In the genomic region with DNA sequence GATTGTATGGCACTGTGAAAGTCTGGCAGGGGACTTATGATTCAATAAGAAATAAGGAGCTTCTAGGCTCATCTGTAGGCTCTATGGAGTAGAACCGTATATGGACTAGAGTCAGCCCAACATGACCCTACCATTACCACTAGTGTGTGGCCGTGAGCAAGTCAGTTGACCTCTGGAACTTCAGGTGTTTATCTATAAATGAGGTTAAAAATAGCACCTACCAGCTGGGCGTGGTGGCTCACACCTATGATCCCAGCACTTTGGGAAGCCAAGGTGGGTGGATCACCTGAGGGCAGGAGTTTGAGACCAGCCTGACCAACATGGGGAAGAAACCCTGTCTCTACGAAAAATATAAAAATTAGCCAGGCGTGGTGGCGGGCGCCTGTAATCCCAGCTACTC, we compare ENCODE assay signal across 22 cellular contexts. TPM values are rescaled to one million over a fixed set of nuclear protein-coding genes. Genes with fewer than 3 reads are reported as not detected.
"Had no signal": no experiment of that assay in that cellular context is flagged by ENCODE, and none has a peak within 500 bp of the region (broad histone marks: within the 10 kb centered on the region; RNA-seq: fewer than 3 reads in every experiment).

No MANE protein-coding gene starts in this region.

- H3K27ac ChIP-seq: WERI-Rb-1 had no signal

- DNase-seq: activated CD4-positive, alpha-beta T cell treated with anti-CD3 and anti-CD28 coated beads for 36 hours; activated CD4-positive, alpha-beta T cell treated with anti-CD3 and anti-CD28 coated beads, Interleukin-2, amount 50 U/mL, for 4 hours; activated CD8-positive, alpha-beta memory T cell treated with anti-CD3 and anti-CD28 coated beads, Interleukin-2, amount 10 ng/mL, durations not matched to agents 7 days and 5 days; activated CD8-positive, alpha-beta T cell treated with anti-CD3 and anti-CD28 coated beads, Interleukin-2, amount 10 ng/mL, durations not matched to agents 7 days and 5 days; activated gamma-delta T cell; activated naive CD4-positive, alpha-beta T cell treated with anti-CD3 and anti-CD28 coated beads for 36 hours; activated T-cell treated with anti-CD3 and anti-CD28 coated beads, Interleukin-2, amount 50 U/mL, for 48 hours; amygdala; Karpas-422; NCI-H1048; NCI-H146; NCI-H187 treated with DMSO at 0.1 percent for 48 hours; NCI-H2081 treated with DMSO at 0.1 percent for 48 hours; NCI-H446; NCI-H524; PC-3; SIG-M5; T-helper 2 cell; T1000; WERI-Rb-1 had no signal

- FAIRE-seq: astrocyte had no signal

- ATAC-seq: activated CD4-positive, alpha-beta T cell treated with anti-CD3 and anti-CD28 coated beads for 36 hours; activated CD8-positive, alpha-beta memory T cell treated with anti-CD3 and anti-CD28 coated beads, Interleukin-2, amount 10 ng/mL, durations not matched to agents 7 days and 5 days; activated CD8-positive, alpha-beta T cell treated with anti-CD3 and anti-CD28 coated beads, Interleukin-2, amount 10 ng/mL, durations not matched to agents 7 days and 5 days; activated T-helper 17 cell treated with anti-CD3 and anti-CD28 coated beads, Interleukin-2, amount 50 U/mL, for 72 hours; PC-3 had no signal

RNA-seq across cellular contexts. Expression of a gene that starts 23.0 kb away (rescaled TPM):
- total RNA-seq: activated CD4-positive, alpha-beta T cell treated with anti-CD3 and anti-CD28 coated beads for 36 hours; activated CD8-positive, alpha-beta memory T cell treated with anti-CD3 and anti-CD28 coated beads, Interleukin-2, amount 10 ng/mL, durations not matched to agents 7 days and 5 days; activated T-helper 17 cell treated with anti-CD3 and anti-CD28 coated beads, Interleukin-2, amount 50 U/mL, for 72 hours had no signal
